1 cellular context compared by ENCODE assay signal in genomic region chr12:49377386-49377785, GRCh38.
TF ChIP-seq lines count a peak whose summit lies in the region.

No MANE protein-coding gene starts in this region.

TF ChIP-seq in HCT116, 20 proteins besides CTCF, POLR2A, EP300 and RAD21 (continued from another document):
- TF ChIP-seq, protein P1, sequence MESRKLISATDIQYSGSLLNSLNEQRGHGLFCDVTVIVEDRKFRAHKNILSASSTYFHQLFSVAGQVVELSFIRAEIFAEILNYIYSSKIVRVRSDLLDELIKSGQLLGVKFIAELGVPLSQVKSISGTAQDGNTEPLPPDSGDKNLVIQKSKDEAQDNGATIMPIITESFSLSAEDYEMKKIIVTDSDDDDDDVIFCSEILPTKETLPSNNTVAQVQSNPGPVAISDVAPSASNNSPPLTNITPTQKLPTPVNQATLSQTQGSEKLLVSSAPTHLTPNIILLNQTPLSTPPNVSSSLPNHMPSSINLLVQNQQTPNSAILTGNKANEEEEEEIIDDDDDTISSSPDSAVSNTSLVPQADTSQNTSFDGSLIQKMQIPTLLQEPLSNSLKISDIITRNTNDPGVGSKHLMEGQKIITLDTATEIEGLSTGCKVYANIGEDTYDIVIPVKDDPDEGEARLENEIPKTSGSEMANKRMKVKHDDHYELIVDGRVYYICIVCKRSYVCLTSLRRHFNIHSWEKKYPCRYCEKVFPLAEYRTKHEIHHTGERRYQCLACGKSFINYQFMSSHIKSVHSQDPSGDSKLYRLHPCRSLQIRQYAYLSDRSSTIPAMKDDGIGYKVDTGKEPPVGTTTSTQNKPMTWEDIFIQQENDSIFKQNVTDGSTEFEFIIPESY (IDR thresholded peaks at IDR 0.05; ENCODE audit: extremely low read depth, insufficient replicate concordance, low read length): no peak
